27 cellular contexts compared by ENCODE assay signal in genomic region chr4:15543537-15544195, GRCh38.
"Had no signal": no experiment of that assay in that cellular context is flagged by ENCODE, and none has a peak within 500 bp of the region (broad histone marks: within the 10 kb centered on the region; RNA-seq: fewer than 3 reads in every experiment).

No MANE protein-coding gene starts in this region.

- H3K9me3 ChIP-seq: breast epithelium, esophagus muscularis mucosa, heart right ventricle, testis, transverse colon had no signal

- H3K4me3 Mint-ChIP-seq: activated CD4-positive, alpha-beta memory T cell treated with anti-CD3 and anti-CD28 coated beads for 36 hours; activated CD4-positive, alpha-beta T cell treated with anti-CD3 and anti-CD28 coated beads, Interleukin-2, amount 10 ng/mL, durations not matched to agents 24 days and 14 days; activated naive CD4-positive, alpha-beta T cell treated with anti-CD3 and anti-CD28 coated beads, Interleukin-2, amount 50 U/mL, for 24 hours; activated T-cell treated with anti-CD3 and anti-CD28 coated beads, Interleukin-2, amount 50 U/mL, for 24 hours; immature natural killer cell; naive thymus-derived CD8-positive, alpha-beta T cell; T-cell had no signal

- H3K36me3 ChIP-seq: transverse colon had no signal

- H3K27ac ChIP-seq: breast epithelium, esophagus muscularis mucosa, foreskin keratinocyte, skin epidermis, testis, transverse colon, WERI-Rb-1 had no signal

- ATAC-seq: foreskin keratinocyte; left colon; naive thymus-derived CD8-positive, alpha-beta T cell; sciatic nerve; stimulated activated naive CD8-positive, alpha-beta T cell treated with anti-CD3 and anti-CD28 coated beads, Interleukin-15, Interleukin-2, amounts not matched to agents 100 U/mL and 50 U/mL, for 24 hours; T-cell had no signal

- H3K9me3 Mint-ChIP-seq: activated CD4-positive, alpha-beta memory T cell treated with anti-CD3 and anti-CD28 coated beads for 36 hours; activated CD4-positive, alpha-beta T cell treated with anti-CD3 and anti-CD28 coated beads, Interleukin-2, amount 10 ng/mL, durations not matched to agents 24 days and 14 days; activated naive CD4-positive, alpha-beta T cell treated with anti-CD3 and anti-CD28 coated beads, Interleukin-2, amount 50 U/mL, for 24 hours; activated T-cell treated with anti-CD3 and anti-CD28 coated beads, Interleukin-2, amount 50 U/mL, for 24 hours; immature natural killer cell; naive thymus-derived CD8-positive, alpha-beta T cell; T-cell had no signal

- H3K27me3 ChIP-seq: breast epithelium, esophagus muscularis mucosa, foreskin keratinocyte, heart right ventricle, testis, transverse colon had no signal

- DNase-seq: activated CD4-positive, alpha-beta memory T cell treated with anti-CD3 and anti-CD28 coated beads for 36 hours; activated CD4-positive, alpha-beta T cell treated with anti-CD3 and anti-CD28 coated beads, Interleukin-2, amount 10 ng/mL, durations not matched to agents 24 days and 14 days; activated CD4-positive, CD25-positive, alpha-beta regulatory T cell treated with anti-CD3 and anti-CD28 coated beads, Interleukin-2, amount 50 U/mL, for 72 hours; activated CD8-positive, alpha-beta memory T cell treated with anti-CD3 and anti-CD28 coated beads, Interleukin-2, amount 50 U/mL, for 4 hours; activated T-cell treated with anti-CD3 and anti-CD28 coated beads, Interleukin-2, amount 50 U/mL, for 24 hours; central memory CD4-positive, alpha-beta T cell; dermis blood vessel endothelial cell; effector CD4-positive, alpha-beta T cell; foreskin keratinocyte; immature natural killer cell; kidney; left colon; mesenchymal stem cell; naive thymus-derived CD8-positive, alpha-beta T cell; stimulated activated CD4-positive, alpha-beta T cell treated with anti-CD3 and anti-CD28 coated beads, Interleukin-12 subunit alpha, Interleukin-12 subunit beta, amount 100 ng/mL, for 4 hours; stimulated activated CD4-positive, alpha-beta T cell treated with anti-CD3 and anti-CD28 coated beads, Interleukin-4, amount 100 ng/mL, for 1 hour; stimulated activated naive CD8-positive, alpha-beta T cell treated with anti-CD3 and anti-CD28 coated beads, Interleukin-15, Interleukin-2, amounts not matched to agents 100 U/mL and 50 U/mL, for 24 hours; T-cell; transverse colon; WERI-Rb-1 had no signal

- H3K27ac Mint-ChIP-seq: activated CD4-positive, alpha-beta memory T cell treated with anti-CD3 and anti-CD28 coated beads for 36 hours; activated CD4-positive, alpha-beta T cell treated with anti-CD3 and anti-CD28 coated beads, Interleukin-2, amount 10 ng/mL, durations not matched to agents 24 days and 14 days; activated naive CD4-positive, alpha-beta T cell treated with anti-CD3 and anti-CD28 coated beads, Interleukin-2, amount 50 U/mL, for 24 hours; activated T-cell treated with anti-CD3 and anti-CD28 coated beads, Interleukin-2, amount 50 U/mL, for 24 hours; T-cell had no signal

- H3K4me3 ChIP-seq: breast epithelium, esophagus muscularis mucosa, heart right ventricle, skin epidermis, testis, transverse colon had no signal

- H3K4me1 ChIP-seq: breast epithelium, foreskin keratinocyte, transverse colon had no signal

- FAIRE-seq: kidney had no signal

- H3K27me3 Mint-ChIP-seq: activated CD4-positive, alpha-beta memory T cell treated with anti-CD3 and anti-CD28 coated beads for 36 hours; activated CD4-positive, alpha-beta T cell treated with anti-CD3 and anti-CD28 coated beads, Interleukin-2, amount 10 ng/mL, durations not matched to agents 24 days and 14 days; activated naive CD4-positive, alpha-beta T cell treated with anti-CD3 and anti-CD28 coated beads, Interleukin-2, amount 50 U/mL, for 24 hours; activated T-cell treated with anti-CD3 and anti-CD28 coated beads, Interleukin-2, amount 50 U/mL, for 24 hours; naive thymus-derived CD8-positive, alpha-beta T cell; T-cell had no signal
